Comparison of ENCODE assay signal across 8 cellular contexts in genomic region chr3:177197934-177198484, GRCh38.
DNase-seq lines count a peak whose midpoint lies in the region; TF ChIP-seq lines count a peak whose summit lies in the region.

No MANE protein-coding gene starts in this region.

- no peak for TF ChIP-seq CTCF in RWPE1 (conservative IDR thresholded peaks at IDR 0.05; ENCODE audit: low read depth)

- DNase-seq in NCI-H2171 treated with DMSO at 0.1 percent for 48 hours (lab: John Stamatoyannopoulos, UW) (peak; percentile 79), NCI-H2171 (lab: John Stamatoyannopoulos, UW) (no peak), RWPE1 (ENCODE audit: low spot score) (no peak), erythroblast (lab: John Stamatoyannopoulos, UW) (no peak), pons (ENCODE audit: low spot score) (peak; percentile 43), NCI-H2196 (lab: John Stamatoyannopoulos, UW; ENCODE audit: unreplicated experiment) (no peak)
- DNase-seq in stimulated activated naive CD4-positive, alpha-beta T cell treated with Interleukin-2 at 50 U/mL for 16 hours (lab: John Stamatoyannopoulos, UW): no peak
- DNase-seq in effector CD8-positive, alpha-beta T cell (lab: John Stamatoyannopoulos, UW): no peak

- peak; percentile 45 for TF ChIP-seq POLR2A in erythroblast (IDR thresholded peaks at IDR 0.05; ENCODE audit: low read length)

- peak overlapping the region; percentile 99 for H3K27ac ChIP-seq in RWPE1

- CTCF ChIA-PET in RWPE1 (lab: Yijun Ruan, JAX): interaction anchor here (0.6 to 0.8 kb wide), 2 partner anchors 149 to 443 kb away, joined by 3 read pairs; no protein-coding TSS in a partner anchor

- POLR2A ChIA-PET in RWPE1 (lab: Yijun Ruan, JAX; ENCODE audit: low non-redundant PET): interaction anchor here (1.0 kb wide), 1 partner anchor 148 kb away, joined by 3 read pairs; no protein-coding TSS in a partner anchor

Comparison
In these comparisons a context has a peak if more than half of its experiments do, and no peak if none do; other contexts are left out.
1. DNase-seq: peak in NCI-H2171 treated with DMSO at 0.1 percent for 48 hours (single experiment) and pons (single experiment); none in NCI-H2171 (single experiment), RWPE1 (single experiment), erythroblast (0 of 2), stimulated activated naive CD4-positive, alpha-beta T cell treated with Interleukin-2 at 50 U/mL for 16 hours (single experiment), NCI-H2196 (single experiment) and effector CD8-positive, alpha-beta T cell (single experiment).